In the genomic region with DNA sequence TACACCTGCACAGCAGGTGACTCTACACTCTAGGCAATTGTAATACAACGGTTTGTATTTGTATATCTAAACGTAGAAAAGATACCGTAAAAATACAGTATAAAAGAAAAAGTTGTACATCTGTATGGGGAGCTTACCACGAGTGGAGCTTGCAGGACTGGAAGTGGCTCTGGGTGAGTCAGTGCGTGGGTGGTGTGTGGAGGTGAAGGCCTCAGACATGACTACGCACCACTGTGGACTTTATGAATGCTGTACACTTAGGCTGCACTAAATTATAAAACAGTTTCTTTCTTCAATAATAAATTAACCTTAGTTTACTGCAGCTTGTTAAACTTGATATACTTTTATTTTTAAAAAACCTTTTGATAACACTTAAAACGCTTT, we compare ENCODE assay signal across 11 cellular contexts.
A peak's percentile ranks its signal among the peaks of the same experiment; 100 is the strongest.
DNase-seq lines count a peak whose midpoint lies in the region; ATAC-seq, FAIRE-seq and TF ChIP-seq lines count a peak whose summit lies in the region.
"Had no signal": no experiment of that assay in that cellular context is flagged by ENCODE, and none has a peak within 500 bp of the region (broad histone marks: within the 10 kb centered on the region; RNA-seq: fewer than 3 reads in every experiment).

No MANE protein-coding gene starts in this region.

- peak overlapping the region; percentile 66 for H2BK120ac ChIP-seq in IMR-90 (ENCODE audit: low read depth, low read length)

- H3K27me3 ChIP-seq in IMR-90 (ENCODE audit: control insufficient read depth, insufficient read depth, low read length): no peaks in the 10 kb centered on the region
- no peaks in the 10 kb centered on the region for H3K27me3 ChIP-seq in bronchial epithelial cell (ENCODE audit: control insufficient read depth, insufficient read depth, low read length)

- H3K36me3 ChIP-seq in IMR-90 (ENCODE audit: control insufficient read depth, insufficient read depth, low read length) (no peaks in the 10 kb centered on the region), bronchial epithelial cell (ENCODE audit: control insufficient read depth, insufficient read depth, low read length) (no peaks in the 10 kb centered on the region)

- H3K4me2 ChIP-seq in IMR-90 (ENCODE audit: low read depth, low read length): peak overlapping the region; percentile 51; the same call in 1 of the 2 replicates

- H3K9me1 ChIP-seq in IMR-90 (ENCODE audit: insufficient read depth, low read length): peaks cover 5% of the 10 kb centered on the region

- peak overlapping the region; percentile 58; the same call in 1 of the 2 replicates for H3K27ac ChIP-seq in IMR-90 (ENCODE audit: insufficient read depth, low read length)

- TF ChIP-seq CTCF in IMR-90 (conservative IDR thresholded peaks at IDR 0.05; ENCODE audit: low read depth, low read length) (no peak), bronchial epithelial cell (IDR thresholded peaks at IDR 0.05; ENCODE audit: insufficient read depth, low read length, severe bottlenecking) (no peak)

- H2BK5ac ChIP-seq in IMR-90 (ENCODE audit: low read depth, low read length, poor library complexity, severe bottlenecking): peak overlapping the region; percentile 85

- H3K4ac ChIP-seq in IMR-90 (ENCODE audit: low read depth, low read length): peak overlapping the region; percentile 64

- peak overlapping the region; percentile 21; the same call in 2 of the 3 replicates for H2BK15ac ChIP-seq in IMR-90 (ENCODE audit: low read depth, low read length)

- intact Hi-C loops in IMR-90 (cut with micrococcal nuclease): no loop called here

- peak overlapping the region; percentile 59; the same call in 1 of the 2 replicates for H3K18ac ChIP-seq in IMR-90 (ENCODE audit: low read depth, low read length)

- CTCF ChIA-PET in IMR-90 (lab: Yijun Ruan, JAX): interaction anchor here (0.6 to 1.2 kb wide), 3 partner anchors 17 to 86 kb away, joined by 3 to 4 read pairs (median 3); no protein-coding TSS in a partner anchor

- WGBS in IMR-90 (ENCODE audit: extremely low coverage in 2 of 2, insufficient read length in 1 of 2), 2 experiments: no CpG with 5 or more reads among the region's 7 CpGs

- in situ Hi-C loops in IMR-90 (cut with MboI; ENCODE audit: low sequenced_read_pairs): no loop called here

- peak overlapping the region in 1 of 2 experiments; percentile 46; a peak in 2 of 4 replicates for H4K8ac ChIP-seq in IMR-90 (ENCODE audit: low read depth in 2 of 2, low read length in 2 of 2)

- H2BK20ac ChIP-seq in IMR-90 (ENCODE audit: low read depth, low read length): peak overlapping the region; percentile 54; the same call in 1 of the 2 replicates

- H3K23ac ChIP-seq in IMR-90 (ENCODE audit: low read depth, low read length): peak overlapping the region; percentile 50; the same call in 1 of the 2 replicates

- H4K5ac ChIP-seq in IMR-90 (ENCODE audit: low read depth, low read length): peak overlapping the region; percentile 69; the same call in 1 of the 2 replicates

- H2AK9ac ChIP-seq in IMR-90 (replicated peaks; ENCODE audit: low read depth, low read length, poor library complexity): no peak overlapping the region

- no peak for FAIRE-seq in bronchial epithelial cell (lab: Jason Lieb, UNC)

- peak overlapping the region; percentile 26; the same call in 1 of the 2 replicates for H3K14ac ChIP-seq in IMR-90 (replicated peaks; ENCODE audit: low read depth, low read length)

- no peaks in the 10 kb centered on the region; the same call in 1 of the 2 replicates for H3K9me3 ChIP-seq in IMR-90 (ENCODE audit: control insufficient read depth, insufficient read depth, low read length)

- H2AFZ ChIP-seq in IMR-90 (replicated peaks; ENCODE audit: low read length, poor library complexity): peak overlapping the region; percentile 38

- POLR2A ChIA-PET in IMR-90 (lab: Charles Lee; ENCODE audit: unreplicated experiment): interaction anchor here (0.6 kb wide), 1 partner anchor 81 kb away, joined by 4 read pairs; no protein-coding TSS in a partner anchor

- peaks cover 6% of the 10 kb centered on the region for H3K4me1 ChIP-seq in IMR-90 (ENCODE audit: control insufficient read depth, insufficient read depth, low read length)

- peak; percentile 100 for ATAC-seq in IMR-90 (ENCODE audit: low read depth)
- ATAC-seq: CD8-positive, alpha-beta T cell; T-cell had no signal

- H3K56ac ChIP-seq in IMR-90 (ENCODE audit: extremely low read depth, insufficient read depth, low read length): no peak overlapping the region

- H3K9ac ChIP-seq in IMR-90 (ENCODE audit: low read depth, low read length): no peak overlapping the region

- TF ChIP-seq POLR2A in IMR-90 (IDR thresholded peaks at IDR 0.05; ENCODE audit: low read depth, low read length): no peak

- H3K79me1 ChIP-seq in IMR-90 (ENCODE audit: low read depth in 1 of 2, low read length in 2 of 2): no peaks in the 10 kb centered on the region

- H3K4me3 ChIP-seq in IMR-90 (ENCODE audit: insufficient read depth, low read depth, low read length): no peak overlapping the region
- H3K4me3 ChIP-seq in bronchial epithelial cell (ENCODE audit: low read depth, low read length): no peak overlapping the region

- peak; percentile 30 for DNase-seq in AG20443 (ENCODE audit: low spot score)
- DNase-seq in IMR-90: peak; percentile 96
- DNase-seq in bronchial epithelial cell (ENCODE audit: low read depth): peak; percentile 90
- DNase-seq in kidney tubule cell (ENCODE audit: low spot score): peak; percentile 78
- DNase-seq in AML-193 (lab: John Stamatoyannopoulos, UW): no peak
- DNase-seq in NCI-H2171 treated with DMSO at 0.1 percent for 48 hours (lab: John Stamatoyannopoulos, UW): no peak
- no peak for DNase-seq in NCI-H69 (lab: John Stamatoyannopoulos, UW)
- DNase-seq in epidermal melanocyte (ENCODE audit: insufficient read length, low spot score): no peak
- DNase-seq: activated naive CD4-positive, alpha-beta T cell treated with anti-CD3 and anti-CD28 coated beads for 36 hours; CD8-positive, alpha-beta T cell; T-cell had no signal

- dilution Hi-C loops in IMR-90 (cut with HindIII; ENCODE audit: low sequenced_read_pairs, unreplicated experiment): no loop called here

- H4K20me1 ChIP-seq in IMR-90 (ENCODE audit: insufficient read depth, low read length): no peaks in the 10 kb centered on the region

- peak overlapping the region; percentile 7; the same call in 1 of the 2 replicates for H4K91ac ChIP-seq in IMR-90 (ENCODE audit: insufficient read depth, low read depth, low read length)

- TF ChIP-seq RAD21 in IMR-90 (IDR thresholded peaks at IDR 0.05; ENCODE audit: low read length): peak; percentile 12; the same call in 1 of the 2 replicates

- H2AK5ac ChIP-seq in IMR-90 (ENCODE audit: low read depth, low read length): 0 out of 2 replicates have a peak overlapping the region, but pooled peaks have one; percentile 16

- BruUV-seq in IMR-90 (replicated peaks; lab: Mats Ljungman, UMichigan): no TSS peak

TF ChIP-seq in IMR-90, 13 proteins besides CTCF, POLR2A, EP300 and RAD21:
- TF ChIP-seq FOS (IDR thresholded peaks at IDR 0.05; ENCODE audit: low read depth, low read length) (peak; percentile 80), RFX5 (IDR thresholded peaks at IDR 0.05; ENCODE audit: low read depth, low read length) (no peak)

Comparison
In these comparisons a context has a peak if more than half of its experiments do, and no peak if none do; other contexts are left out.
1. DNase-seq: peak in AG20443 (single experiment), IMR-90 (single experiment), bronchial epithelial cell (single experiment) and kidney tubule cell (single experiment); none in AML-193 (0 of 2), NCI-H2171 treated with DMSO at 0.1 percent for 48 hours (single experiment), NCI-H69 (single experiment) and epidermal melanocyte (single experiment).